Comparison of ENCODE assay signal across 2 cellular contexts in the genomic region with DNA sequence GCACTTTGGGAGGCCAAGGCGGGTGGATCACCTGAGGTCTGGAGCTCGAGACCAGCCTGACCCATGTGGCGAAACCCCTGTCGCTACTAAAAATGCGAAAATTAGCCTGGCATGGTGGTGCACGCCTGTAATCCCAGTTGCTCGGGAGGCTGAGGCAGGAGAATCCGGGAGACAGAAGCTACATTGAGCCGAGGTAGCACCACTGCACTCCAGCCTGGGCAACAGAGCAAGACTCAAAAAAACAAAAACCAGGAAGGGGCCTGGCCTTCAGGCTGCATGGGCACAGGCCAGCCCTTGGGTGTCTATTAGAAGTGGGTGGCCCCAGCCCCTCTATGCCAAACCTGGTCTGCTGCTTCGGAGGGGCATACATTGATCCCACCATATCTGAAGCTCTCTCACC.
TF ChIP-seq lines count a peak whose summit lies in the region.

No MANE protein-coding gene starts in this region.

TF ChIP-seq in GM23338, 12 proteins besides CTCF, POLR2A, EP300 and RAD21 (continues in another document):
- TF ChIP-seq CREB1 (CRISPR knock-in tag; IDR thresholded peaks at IDR 0.05; ENCODE audit: low read depth) (no peak), EZH2phosphoT487 (IDR thresholded peaks at IDR 0.05; ENCODE audit: unreplicated experiment) (no peak), ZNF331 (CRISPR knock-in tag; IDR thresholded peaks at IDR 0.05; ENCODE audit: low read depth) (no peak), NANOG (IDR thresholded peaks at IDR 0.05; ENCODE audit: borderline replicate concordance) (no peak), EZH2 (IDR thresholded peaks at IDR 0.05; ENCODE audit: low read depth, unreplicated experiment) (no peak), ZNF114 (CRISPR knock-in tag; IDR thresholded peaks at IDR 0.05) (no peak), JUNB (IDR thresholded peaks at IDR 0.05; ENCODE audit: unreplicated experiment) (no peak)
- TF ChIP-seq, protein P1, sequence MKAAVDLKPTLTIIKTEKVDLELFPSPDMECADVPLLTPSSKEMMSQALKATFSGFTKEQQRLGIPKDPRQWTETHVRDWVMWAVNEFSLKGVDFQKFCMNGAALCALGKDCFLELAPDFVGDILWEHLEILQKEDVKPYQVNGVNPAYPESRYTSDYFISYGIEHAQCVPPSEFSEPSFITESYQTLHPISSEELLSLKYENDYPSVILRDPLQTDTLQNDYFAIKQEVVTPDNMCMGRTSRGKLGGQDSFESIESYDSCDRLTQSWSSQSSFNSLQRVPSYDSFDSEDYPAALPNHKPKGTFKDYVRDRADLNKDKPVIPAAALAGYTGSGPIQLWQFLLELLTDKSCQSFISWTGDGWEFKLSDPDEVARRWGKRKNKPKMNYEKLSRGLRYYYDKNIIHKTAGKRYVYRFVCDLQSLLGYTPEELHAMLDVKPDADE (IDR thresholded peaks at IDR 0.05) = no peak
- TF ChIP-seq, protein P2, sequence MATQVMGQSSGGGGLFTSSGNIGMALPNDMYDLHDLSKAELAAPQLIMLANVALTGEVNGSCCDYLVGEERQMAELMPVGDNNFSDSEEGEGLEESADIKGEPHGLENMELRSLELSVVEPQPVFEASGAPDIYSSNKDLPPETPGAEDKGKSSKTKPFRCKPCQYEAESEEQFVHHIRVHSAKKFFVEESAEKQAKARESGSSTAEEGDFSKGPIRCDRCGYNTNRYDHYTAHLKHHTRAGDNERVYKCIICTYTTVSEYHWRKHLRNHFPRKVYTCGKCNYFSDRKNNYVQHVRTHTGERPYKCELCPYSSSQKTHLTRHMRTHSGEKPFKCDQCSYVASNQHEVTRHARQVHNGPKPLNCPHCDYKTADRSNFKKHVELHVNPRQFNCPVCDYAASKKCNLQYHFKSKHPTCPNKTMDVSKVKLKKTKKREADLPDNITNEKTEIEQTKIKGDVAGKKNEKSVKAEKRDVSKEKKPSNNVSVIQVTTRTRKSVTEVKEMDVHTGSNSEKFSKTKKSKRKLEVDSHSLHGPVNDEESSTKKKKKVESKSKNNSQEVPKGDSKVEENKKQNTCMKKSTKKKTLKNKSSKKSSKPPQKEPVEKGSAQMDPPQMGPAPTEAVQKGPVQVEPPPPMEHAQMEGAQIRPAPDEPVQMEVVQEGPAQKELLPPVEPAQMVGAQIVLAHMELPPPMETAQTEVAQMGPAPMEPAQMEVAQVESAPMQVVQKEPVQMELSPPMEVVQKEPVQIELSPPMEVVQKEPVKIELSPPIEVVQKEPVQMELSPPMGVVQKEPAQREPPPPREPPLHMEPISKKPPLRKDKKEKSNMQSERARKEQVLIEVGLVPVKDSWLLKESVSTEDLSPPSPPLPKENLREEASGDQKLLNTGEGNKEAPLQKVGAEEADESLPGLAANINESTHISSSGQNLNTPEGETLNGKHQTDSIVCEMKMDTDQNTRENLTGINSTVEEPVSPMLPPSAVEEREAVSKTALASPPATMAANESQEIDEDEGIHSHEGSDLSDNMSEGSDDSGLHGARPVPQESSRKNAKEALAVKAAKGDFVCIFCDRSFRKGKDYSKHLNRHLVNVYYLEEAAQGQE (IDR thresholded peaks at IDR 0.05; ENCODE audit: unreplicated experiment) = no peak
- TF ChIP-seq, protein P3, sequence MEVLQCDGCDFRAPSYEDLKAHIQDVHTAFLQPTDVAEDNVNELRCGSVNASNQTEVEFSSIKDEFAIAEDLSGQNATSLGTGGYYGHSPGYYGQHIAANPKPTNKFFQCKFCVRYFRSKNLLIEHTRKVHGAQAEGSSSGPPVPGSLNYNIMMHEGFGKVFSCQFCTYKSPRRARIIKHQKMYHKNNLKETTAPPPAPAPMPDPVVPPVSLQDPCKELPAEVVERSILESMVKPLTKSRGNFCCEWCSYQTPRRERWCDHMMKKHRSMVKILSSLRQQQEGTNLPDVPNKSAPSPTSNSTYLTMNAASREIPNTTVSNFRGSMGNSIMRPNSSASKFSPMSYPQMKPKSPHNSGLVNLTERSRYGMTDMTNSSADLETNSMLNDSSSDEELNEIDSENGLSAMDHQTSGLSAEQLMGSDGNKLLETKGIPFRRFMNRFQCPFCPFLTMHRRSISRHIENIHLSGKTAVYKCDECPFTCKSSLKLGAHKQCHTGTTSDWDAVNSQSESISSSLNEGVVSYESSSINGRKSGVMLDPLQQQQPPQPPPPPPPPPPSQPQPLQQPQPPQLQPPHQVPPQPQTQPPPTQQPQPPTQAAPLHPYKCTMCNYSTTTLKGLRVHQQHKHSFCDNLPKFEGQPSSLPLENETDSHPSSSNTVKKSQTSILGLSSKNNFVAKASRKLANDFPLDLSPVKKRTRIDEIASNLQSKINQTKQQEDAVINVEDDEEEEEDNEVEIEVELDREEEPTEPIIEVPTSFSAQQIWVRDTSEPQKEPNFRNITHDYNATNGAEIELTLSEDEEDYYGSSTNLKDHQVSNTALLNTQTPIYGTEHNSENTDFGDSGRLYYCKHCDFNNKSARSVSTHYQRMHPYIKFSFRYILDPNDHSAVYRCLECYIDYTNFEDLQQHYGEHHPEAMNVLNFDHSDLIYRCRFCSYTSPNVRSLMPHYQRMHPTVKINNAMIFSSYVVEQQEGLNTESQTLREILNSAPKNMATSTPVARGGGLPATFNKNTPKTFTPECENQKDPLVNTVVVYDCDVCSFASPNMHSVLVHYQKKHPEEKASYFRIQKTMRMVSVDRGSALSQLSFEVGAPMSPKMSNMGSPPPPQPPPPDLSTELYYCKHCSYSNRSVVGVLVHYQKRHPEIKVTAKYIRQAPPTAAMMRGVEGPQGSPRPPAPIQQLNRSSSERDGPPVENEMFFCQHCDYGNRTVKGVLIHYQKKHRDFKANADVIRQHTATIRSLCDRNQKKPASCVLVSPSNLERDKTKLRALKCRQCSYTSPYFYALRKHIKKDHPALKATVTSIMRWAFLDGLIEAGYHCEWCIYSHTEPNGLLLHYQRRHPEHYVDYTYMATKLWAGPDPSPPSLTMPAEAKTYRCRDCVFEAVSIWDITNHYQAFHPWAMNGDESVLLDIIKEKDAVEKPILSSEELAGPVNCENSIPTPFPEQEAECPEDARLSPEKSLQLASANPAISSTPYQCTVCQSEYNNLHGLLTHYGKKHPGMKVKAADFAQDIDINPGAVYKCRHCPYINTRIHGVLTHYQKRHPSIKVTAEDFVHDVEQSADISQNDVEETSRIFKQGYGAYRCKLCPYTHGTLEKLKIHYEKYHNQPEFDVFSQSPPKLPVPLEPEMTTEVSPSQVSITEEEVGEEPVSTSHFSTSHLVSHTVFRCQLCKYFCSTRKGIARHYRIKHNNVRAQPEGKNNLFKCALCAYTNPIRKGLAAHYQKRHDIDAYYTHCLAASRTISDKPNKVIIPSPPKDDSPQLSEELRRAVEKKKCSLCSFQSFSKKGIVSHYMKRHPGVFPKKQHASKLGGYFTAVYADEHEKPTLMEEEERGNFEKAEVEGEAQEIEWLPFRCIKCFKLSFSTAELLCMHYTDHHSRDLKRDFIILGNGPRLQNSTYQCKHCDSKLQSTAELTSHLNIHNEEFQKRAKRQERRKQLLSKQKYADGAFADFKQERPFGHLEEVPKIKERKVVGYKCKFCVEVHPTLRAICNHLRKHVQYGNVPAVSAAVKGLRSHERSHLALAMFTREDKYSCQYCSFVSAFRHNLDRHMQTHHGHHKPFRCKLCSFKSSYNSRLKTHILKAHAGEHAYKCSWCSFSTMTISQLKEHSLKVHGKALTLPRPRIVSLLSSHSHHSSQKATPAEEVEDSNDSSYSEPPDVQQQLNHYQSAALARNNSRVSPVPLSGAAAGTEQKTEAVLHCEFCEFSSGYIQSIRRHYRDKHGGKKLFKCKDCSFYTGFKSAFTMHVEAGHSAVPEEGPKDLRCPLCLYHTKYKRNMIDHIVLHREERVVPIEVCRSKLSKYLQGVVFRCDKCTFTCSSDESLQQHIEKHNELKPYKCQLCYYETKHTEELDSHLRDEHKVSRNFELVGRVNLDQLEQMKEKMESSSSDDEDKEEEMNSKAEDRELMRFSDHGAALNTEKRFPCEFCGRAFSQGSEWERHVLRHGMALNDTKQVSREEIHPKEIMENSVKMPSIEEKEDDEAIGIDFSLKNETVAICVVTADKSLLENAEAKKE (CRISPR knock-in tag; IDR thresholded peaks at IDR 0.05) = no peak

TF ChIP-seq in H1, 55 proteins besides CTCF, POLR2A, EP300 and RAD21 (continues in another document):
- no peak for TF ChIP-seq TAF1 (IDR thresholded peaks at IDR 0.05; ENCODE audit: low read depth, low read length)
- TF ChIP-seq HDAC2 (IDR thresholded peaks at IDR 0.05; ENCODE audit: borderline replicate concordance in 1 of 2, low read depth in 2 of 2, low read length in 2 of 2) = no peak
- TF ChIP-seq POU5F1 (IDR thresholded peaks at IDR 0.05; ENCODE audit: low read depth, low read length) = no peak
- TF ChIP-seq CTBP2 (IDR thresholded peaks at IDR 0.05; ENCODE audit: borderline replicate concordance, insufficient read depth, insufficient read length, low read length) = no peak
- no peak for TF ChIP-seq TCF12 (IDR thresholded peaks at IDR 0.05; ENCODE audit: low read depth, low read length)
- no peak for TF ChIP-seq SIX5 (IDR thresholded peaks at IDR 0.05; ENCODE audit: low read depth, low read length)
- TF ChIP-seq, protein P4, sequence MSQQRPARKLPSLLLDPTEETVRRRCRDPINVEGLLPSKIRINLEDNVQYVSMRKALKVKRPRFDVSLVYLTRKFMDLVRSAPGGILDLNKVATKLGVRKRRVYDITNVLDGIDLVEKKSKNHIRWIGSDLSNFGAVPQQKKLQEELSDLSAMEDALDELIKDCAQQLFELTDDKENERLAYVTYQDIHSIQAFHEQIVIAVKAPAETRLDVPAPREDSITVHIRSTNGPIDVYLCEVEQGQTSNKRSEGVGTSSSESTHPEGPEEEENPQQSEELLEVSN (IDR thresholded peaks at IDR 0.05) = no peak
- TF ChIP-seq RXRA (IDR thresholded peaks at IDR 0.05; ENCODE audit: insufficient read depth, low read depth, low read length) = no peak
- TF ChIP-seq SIN3A (conservative IDR thresholded peaks at IDR 0.05 in 1 of 2, IDR thresholded peaks at IDR 0.05 in 1 of 2; ENCODE audit: low read depth in 1 of 2, low read length in 2 of 2) = no peak
- no peak for TF ChIP-seq KDM5A (IDR thresholded peaks at IDR 0.05; ENCODE audit: low read length)
- TF ChIP-seq SIRT6 (IDR thresholded peaks at IDR 0.05; ENCODE audit: low read length) = no peak
- TF ChIP-seq TBP (IDR thresholded peaks at IDR 0.05; ENCODE audit: low read depth, low read length) = no peak
- TF ChIP-seq, protein P5, sequence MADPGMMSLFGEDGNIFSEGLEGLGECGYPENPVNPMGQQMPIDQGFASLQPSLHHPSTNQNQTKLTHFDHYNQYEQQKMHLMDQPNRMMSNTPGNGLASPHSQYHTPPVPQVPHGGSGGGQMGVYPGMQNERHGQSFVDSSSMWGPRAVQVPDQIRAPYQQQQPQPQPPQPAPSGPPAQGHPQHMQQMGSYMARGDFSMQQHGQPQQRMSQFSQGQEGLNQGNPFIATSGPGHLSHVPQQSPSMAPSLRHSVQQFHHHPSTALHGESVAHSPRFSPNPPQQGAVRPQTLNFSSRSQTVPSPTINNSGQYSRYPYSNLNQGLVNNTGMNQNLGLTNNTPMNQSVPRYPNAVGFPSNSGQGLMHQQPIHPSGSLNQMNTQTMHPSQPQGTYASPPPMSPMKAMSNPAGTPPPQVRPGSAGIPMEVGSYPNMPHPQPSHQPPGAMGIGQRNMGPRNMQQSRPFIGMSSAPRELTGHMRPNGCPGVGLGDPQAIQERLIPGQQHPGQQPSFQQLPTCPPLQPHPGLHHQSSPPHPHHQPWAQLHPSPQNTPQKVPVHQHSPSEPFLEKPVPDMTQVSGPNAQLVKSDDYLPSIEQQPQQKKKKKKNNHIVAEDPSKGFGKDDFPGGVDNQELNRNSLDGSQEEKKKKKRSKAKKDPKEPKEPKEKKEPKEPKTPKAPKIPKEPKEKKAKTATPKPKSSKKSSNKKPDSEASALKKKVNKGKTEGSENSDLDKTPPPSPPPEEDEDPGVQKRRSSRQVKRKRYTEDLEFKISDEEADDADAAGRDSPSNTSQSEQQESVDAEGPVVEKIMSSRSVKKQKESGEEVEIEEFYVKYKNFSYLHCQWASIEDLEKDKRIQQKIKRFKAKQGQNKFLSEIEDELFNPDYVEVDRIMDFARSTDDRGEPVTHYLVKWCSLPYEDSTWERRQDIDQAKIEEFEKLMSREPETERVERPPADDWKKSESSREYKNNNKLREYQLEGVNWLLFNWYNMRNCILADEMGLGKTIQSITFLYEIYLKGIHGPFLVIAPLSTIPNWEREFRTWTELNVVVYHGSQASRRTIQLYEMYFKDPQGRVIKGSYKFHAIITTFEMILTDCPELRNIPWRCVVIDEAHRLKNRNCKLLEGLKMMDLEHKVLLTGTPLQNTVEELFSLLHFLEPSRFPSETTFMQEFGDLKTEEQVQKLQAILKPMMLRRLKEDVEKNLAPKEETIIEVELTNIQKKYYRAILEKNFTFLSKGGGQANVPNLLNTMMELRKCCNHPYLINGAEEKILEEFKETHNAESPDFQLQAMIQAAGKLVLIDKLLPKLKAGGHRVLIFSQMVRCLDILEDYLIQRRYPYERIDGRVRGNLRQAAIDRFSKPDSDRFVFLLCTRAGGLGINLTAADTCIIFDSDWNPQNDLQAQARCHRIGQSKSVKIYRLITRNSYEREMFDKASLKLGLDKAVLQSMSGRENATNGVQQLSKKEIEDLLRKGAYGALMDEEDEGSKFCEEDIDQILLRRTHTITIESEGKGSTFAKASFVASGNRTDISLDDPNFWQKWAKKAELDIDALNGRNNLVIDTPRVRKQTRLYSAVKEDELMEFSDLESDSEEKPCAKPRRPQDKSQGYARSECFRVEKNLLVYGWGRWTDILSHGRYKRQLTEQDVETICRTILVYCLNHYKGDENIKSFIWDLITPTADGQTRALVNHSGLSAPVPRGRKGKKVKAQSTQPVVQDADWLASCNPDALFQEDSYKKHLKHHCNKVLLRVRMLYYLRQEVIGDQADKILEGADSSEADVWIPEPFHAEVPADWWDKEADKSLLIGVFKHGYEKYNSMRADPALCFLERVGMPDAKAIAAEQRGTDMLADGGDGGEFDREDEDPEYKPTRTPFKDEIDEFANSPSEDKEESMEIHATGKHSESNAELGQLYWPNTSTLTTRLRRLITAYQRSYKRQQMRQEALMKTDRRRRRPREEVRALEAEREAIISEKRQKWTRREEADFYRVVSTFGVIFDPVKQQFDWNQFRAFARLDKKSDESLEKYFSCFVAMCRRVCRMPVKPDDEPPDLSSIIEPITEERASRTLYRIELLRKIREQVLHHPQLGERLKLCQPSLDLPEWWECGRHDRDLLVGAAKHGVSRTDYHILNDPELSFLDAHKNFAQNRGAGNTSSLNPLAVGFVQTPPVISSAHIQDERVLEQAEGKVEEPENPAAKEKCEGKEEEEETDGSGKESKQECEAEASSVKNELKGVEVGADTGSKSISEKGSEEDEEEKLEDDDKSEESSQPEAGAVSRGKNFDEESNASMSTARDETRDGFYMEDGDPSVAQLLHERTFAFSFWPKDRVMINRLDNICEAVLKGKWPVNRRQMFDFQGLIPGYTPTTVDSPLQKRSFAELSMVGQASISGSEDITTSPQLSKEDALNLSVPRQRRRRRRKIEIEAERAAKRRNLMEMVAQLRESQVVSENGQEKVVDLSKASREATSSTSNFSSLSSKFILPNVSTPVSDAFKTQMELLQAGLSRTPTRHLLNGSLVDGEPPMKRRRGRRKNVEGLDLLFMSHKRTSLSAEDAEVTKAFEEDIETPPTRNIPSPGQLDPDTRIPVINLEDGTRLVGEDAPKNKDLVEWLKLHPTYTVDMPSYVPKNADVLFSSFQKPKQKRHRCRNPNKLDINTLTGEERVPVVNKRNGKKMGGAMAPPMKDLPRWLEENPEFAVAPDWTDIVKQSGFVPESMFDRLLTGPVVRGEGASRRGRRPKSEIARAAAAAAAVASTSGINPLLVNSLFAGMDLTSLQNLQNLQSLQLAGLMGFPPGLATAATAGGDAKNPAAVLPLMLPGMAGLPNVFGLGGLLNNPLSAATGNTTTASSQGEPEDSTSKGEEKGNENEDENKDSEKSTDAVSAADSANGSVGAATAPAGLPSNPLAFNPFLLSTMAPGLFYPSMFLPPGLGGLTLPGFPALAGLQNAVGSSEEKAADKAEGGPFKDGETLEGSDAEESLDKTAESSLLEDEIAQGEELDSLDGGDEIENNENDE (IDR thresholded peaks at IDR 0.05; ENCODE audit: insufficient replicate concordance, low read length) = no peak
- no peak for TF ChIP-seq BACH1 (IDR thresholded peaks at IDR 0.05; ENCODE audit: low read length)
- TF ChIP-seq BRCA1 (IDR thresholded peaks at IDR 0.05; ENCODE audit: low read depth, low read length) = no peak
